ENCODE assay signal across 27 cellular contexts in the genomic region with DNA sequence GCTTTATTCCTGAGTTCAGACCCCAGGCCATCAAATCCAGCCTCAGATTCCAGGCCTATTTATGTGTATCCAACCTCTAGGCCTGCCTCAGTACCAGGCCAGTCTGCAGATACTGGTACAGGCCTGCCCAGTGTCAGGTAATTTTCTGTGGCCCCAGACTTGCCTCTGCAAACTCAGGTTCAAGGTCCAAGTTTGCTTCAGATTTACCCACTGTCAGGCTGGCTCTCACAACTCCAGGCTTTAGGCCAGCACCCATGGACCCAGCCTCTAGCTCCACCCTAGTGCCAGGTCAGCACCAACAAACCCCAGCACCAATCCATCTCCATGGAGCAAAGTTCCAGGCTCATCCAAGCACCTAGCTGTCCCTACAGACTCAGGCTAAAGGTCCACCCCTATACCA.
"Had no signal": no experiment of that assay in that cellular context is flagged by ENCODE, and none has a peak within 500 bp of the region (broad histone marks: within the 10 kb centered on the region; RNA-seq: fewer than 3 reads in every experiment).

No MANE protein-coding gene starts in this region.

- DNase-seq: head of caudate nucleus; hypothalamus; immature natural killer cell; left lung; mesendoderm; naive thymus-derived CD4-positive, alpha-beta T cell; ovary; retina; right cardiac atrium; sigmoid colon; stimulated activated CD4-positive, alpha-beta T cell treated with anti-CD3 and anti-CD28 coated beads, Interleukin-1b, Interleukin-23, amount 100 ng/mL, for 48 hours; stimulated activated CD4-positive, alpha-beta T cell treated with anti-CD3 and anti-CD28 coated beads, Interleukin-2, amount 100 ng/mL, for 48 hours; stimulated activated CD4-positive, alpha-beta T cell treated with anti-CD3 and anti-CD28 coated beads, Interleukin-4, amount 100 ng/mL, for 4 hours; stimulated activated CD8-positive, alpha-beta memory T cell treated with anti-CD3 and anti-CD28 coated beads, Interleukin-4, amount 100 ng/mL, for 48 hours; stimulated activated naive CD4-positive, alpha-beta T cell treated with Interleukin-2 at 50 U/mL for 16 hours; tibial artery had no signal

- H3K27ac Mint-ChIP-seq: mesothelial cell of epicardium; naive thymus-derived CD4-positive, alpha-beta T cell; natural killer cell treated with Interleukin-12 subunit alpha and Interleukin-12 subunit beta and Interleukin-15 and Interleukin-18, amount 100 ng/mL, for 72 hours; stimulated activated memory B cell treated with anti-CD40 and anti-IgM and Interleukin-4, amounts not matched to agents 10 μg/mL and 1 μg/mL and 100 μg/mL, for 72 hours; type B pancreatic cell had no signal

- FAIRE-seq: islet of Langerhans had no signal

- H3K27me3 Mint-ChIP-seq: naive thymus-derived CD4-positive, alpha-beta T cell; natural killer cell treated with Interleukin-12 subunit alpha and Interleukin-12 subunit beta and Interleukin-15 and Interleukin-18, amount 100 ng/mL, for 72 hours; stimulated activated memory B cell treated with anti-CD40 and anti-IgM and Interleukin-4, amounts not matched to agents 10 μg/mL and 1 μg/mL and 100 μg/mL, for 72 hours; type B pancreatic cell had no signal

- H3K4me2 ChIP-seq: smooth muscle cell had no signal

- H3K9me3 Mint-ChIP-seq: immature natural killer cell; natural killer cell treated with Interleukin-12 subunit alpha and Interleukin-12 subunit beta and Interleukin-15 and Interleukin-18, amount 100 ng/mL, for 72 hours; type B pancreatic cell had no signal

- H3K4me1 ChIP-seq: left lung, prostate gland, sigmoid colon, suprapubic skin, tibial artery, vagina had no signal

- H3K9me3 ChIP-seq: prostate gland, suprapubic skin, vagina had no signal

- H3K4me3 ChIP-seq: left lung, lung, ovary, prostate gland, sigmoid colon, smooth muscle cell, suprapubic skin, thoracic aorta, tibial artery, vagina had no signal

- ATAC-seq: left lung; naive thymus-derived CD4-positive, alpha-beta T cell; right cardiac atrium had no signal

- H3K4me1 Mint-ChIP-seq: immature natural killer cell; mesothelial cell of epicardium; naive thymus-derived CD4-positive, alpha-beta T cell; stimulated activated memory B cell treated with anti-CD40 and anti-IgM and Interleukin-4, amounts not matched to agents 10 μg/mL and 1 μg/mL and 100 μg/mL, for 72 hours had no signal

- H3K27ac ChIP-seq: left lung, ovary, prostate gland, sigmoid colon, suprapubic skin, thoracic aorta, tibial artery, vagina had no signal

- H3K4me3 Mint-ChIP-seq: immature natural killer cell; mesothelial cell of epicardium; naive thymus-derived CD4-positive, alpha-beta T cell; natural killer cell treated with Interleukin-12 subunit alpha and Interleukin-12 subunit beta and Interleukin-15 and Interleukin-18, amount 100 ng/mL, for 72 hours; stimulated activated memory B cell treated with anti-CD40 and anti-IgM and Interleukin-4, amounts not matched to agents 10 μg/mL and 1 μg/mL and 100 μg/mL, for 72 hours; type B pancreatic cell had no signal

- H3K36me3 Mint-ChIP-seq: natural killer cell treated with Interleukin-12 subunit alpha and Interleukin-12 subunit beta and Interleukin-15 and Interleukin-18, amount 100 ng/mL, for 72 hours; stimulated activated memory B cell treated with anti-CD40 and anti-IgM and Interleukin-4, amounts not matched to agents 10 μg/mL and 1 μg/mL and 100 μg/mL, for 72 hours; type B pancreatic cell had no signal

- H3K36me3 ChIP-seq: left lung, ovary, prostate gland, sigmoid colon, suprapubic skin, thoracic aorta, tibial artery, vagina had no signal

- H3K27me3 ChIP-seq: left lung, ovary, sigmoid colon, suprapubic skin, tibial artery, vagina had no signal
